In the genomic region with DNA sequence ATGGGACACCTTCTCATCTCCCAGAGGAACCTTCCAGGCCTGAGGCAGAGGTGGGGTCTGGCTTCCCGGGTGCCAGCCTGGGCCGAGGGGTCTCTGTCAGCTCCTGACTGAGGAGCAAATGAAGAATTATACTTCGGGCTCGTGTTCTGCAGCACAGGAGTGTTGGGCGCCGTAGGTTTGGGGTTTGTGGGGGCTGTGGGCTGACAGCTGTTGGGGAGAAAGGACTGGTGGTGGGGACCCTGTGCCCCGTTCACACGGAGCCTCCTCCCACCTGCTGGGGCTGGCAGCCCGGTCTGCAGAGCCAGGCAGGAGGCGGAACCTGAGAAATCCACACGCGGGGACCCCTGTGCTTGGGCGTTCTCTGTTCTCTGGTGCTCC, we compare ENCODE assay signal across 8 cellular contexts. TPM values are rescaled to one million over a fixed set of nuclear protein-coding genes. Genes with fewer than 3 reads are reported as not detected.
"Had no signal": no experiment of that assay in that cellular context is flagged by ENCODE, and none has a peak within 500 bp of the region (broad histone marks: within the 10 kb centered on the region; RNA-seq: fewer than 3 reads in every experiment).

No MANE protein-coding gene starts in this region.

- FAIRE-seq: islet of Langerhans had no signal

- H3K27me3 ChIP-seq: body of pancreas, cardiac muscle cell, heart left ventricle, upper lobe of right lung had no signal

- H3K4me3 ChIP-seq: body of pancreas, cardiac muscle cell, lung, upper lobe of right lung had no signal

- H3K9me3 ChIP-seq: body of pancreas, heart left ventricle, upper lobe of right lung had no signal

- H3K27ac ChIP-seq: cardiac muscle cell, epithelial cell of prostate, upper lobe of right lung had no signal

- H3K4me1 ChIP-seq: upper lobe of right lung had no signal

- H3K36me3 ChIP-seq: cardiac muscle cell, heart left ventricle, upper lobe of right lung had no signal

RNA-seq across cellular contexts. Expression of gene ADAMTS7, which starts 59.7 kb away (rescaled TPM):
- total RNA-seq: T-helper 17 cell had no signal
